Comparison of ENCODE assay signal across 8 cellular contexts in the genomic region with DNA sequence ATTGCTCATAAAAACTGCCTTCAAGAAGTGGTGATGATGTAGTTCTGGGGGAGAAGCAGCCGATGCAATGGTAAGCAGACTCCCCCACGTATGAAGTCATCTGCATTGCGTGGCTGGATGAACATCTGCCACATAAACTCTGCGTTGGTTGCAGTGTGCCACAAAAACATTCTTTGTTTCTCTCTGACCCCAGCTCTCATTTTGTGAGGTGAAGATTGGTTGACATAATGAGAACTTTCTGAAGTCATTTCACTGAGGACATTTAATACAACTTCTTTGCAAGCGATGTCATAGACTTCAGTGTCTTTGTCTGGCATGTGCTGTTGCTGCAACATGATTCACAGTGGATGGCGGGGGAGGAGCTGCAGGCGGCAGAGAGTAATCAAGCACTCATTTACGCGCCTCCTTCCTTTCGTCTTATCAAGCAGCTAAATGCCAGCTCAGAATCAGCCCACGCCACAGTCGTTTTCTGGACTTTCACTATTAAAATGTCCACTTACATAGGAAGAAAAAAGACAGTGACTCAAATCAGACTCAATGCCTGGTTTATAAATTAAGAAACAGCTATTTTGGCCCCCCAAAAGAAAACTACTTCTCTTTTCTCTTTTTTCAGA.
DNase-seq lines count a peak whose midpoint lies in the region; ATAC-seq, FAIRE-seq and TF ChIP-seq lines count a peak whose summit lies in the region.

No MANE protein-coding gene starts in this region.

- ATAC-seq in HG02642 (IDR thresholded peaks at IDR 0.05; ENCODE audit: poor library complexity, unreplicated experiment) (peak; percentile 71), left cardiac atrium (peak; percentile 74 to 98), left lobe of liver (no peak)

- no peaks in the 10 kb centered on the region for H3K36me3 ChIP-seq in stomach

- no peaks in the 10 kb centered on the region for H3K27me3 ChIP-seq in stomach

- H3K4me3 ChIP-seq in stomach, result peak overlapping the region in 3 of 4 donors; percentile 3 to 21 (median 9)

- WGBS in stomach, 5 donors, result 26 to 42% (median 28%) methylated on average over 12 of the region's 12 CpGs

- TF ChIP-seq CTCF in stomach (IDR thresholded peaks at IDR 0.05), result no peak

- no peak for TF ChIP-seq POLR2A in stomach (IDR thresholded peaks at IDR 0.05)

- peak; percentile 26 for DNase-seq in GM18507 (ENCODE audit: extremely low spot score, insufficient read length, low read depth)
- DNase-seq in SW480 (ENCODE audit: low spot score), result peak; percentile 28
- DNase-seq in left cardiac atrium, result peak; percentile 67
- peak; percentile 35 for DNase-seq in stomach
- no peak for DNase-seq in NCI-H1092 (lab: John Stamatoyannopoulos, UW)
- no peak for DNase-seq in left lobe of liver (ENCODE audit: low spot score)
- no peak for DNase-seq in mucosa of gallbladder (ENCODE audit: low spot score)

- H3K4me1 ChIP-seq in stomach, result peaks cover 0 to 3% (median 0%) of the 10 kb centered on the region in 4 donors

- intact Hi-C loops in left cardiac atrium (cut with DNase I), result no loop called here
- intact Hi-C loops in stomach (cut with DNase I; ENCODE audit: low total_unique reads), result no loop called here

- no peaks in the 10 kb centered on the region for H3K9me3 ChIP-seq in stomach

- TF ChIP-seq EP300 in stomach (IDR thresholded peaks at IDR 0.05), result no peak

- FAIRE-seq in GM18507 (lab: Jason Lieb, UNC), result peak; percentile 86

- no peak overlapping the region for H3K27ac ChIP-seq in stomach

Comparison
In these comparisons a context has a peak if more than half of its experiments do, and no peak if none do; other contexts are left out.
1. DNase-seq: peak in GM18507 (single experiment), SW480 (single experiment), left cardiac atrium (single experiment) and stomach (single experiment); none in NCI-H1092 (single experiment), left lobe of liver (single experiment) and mucosa of gallbladder (single experiment).